ENCODE assay signal across 17 cellular contexts in the genomic region with DNA sequence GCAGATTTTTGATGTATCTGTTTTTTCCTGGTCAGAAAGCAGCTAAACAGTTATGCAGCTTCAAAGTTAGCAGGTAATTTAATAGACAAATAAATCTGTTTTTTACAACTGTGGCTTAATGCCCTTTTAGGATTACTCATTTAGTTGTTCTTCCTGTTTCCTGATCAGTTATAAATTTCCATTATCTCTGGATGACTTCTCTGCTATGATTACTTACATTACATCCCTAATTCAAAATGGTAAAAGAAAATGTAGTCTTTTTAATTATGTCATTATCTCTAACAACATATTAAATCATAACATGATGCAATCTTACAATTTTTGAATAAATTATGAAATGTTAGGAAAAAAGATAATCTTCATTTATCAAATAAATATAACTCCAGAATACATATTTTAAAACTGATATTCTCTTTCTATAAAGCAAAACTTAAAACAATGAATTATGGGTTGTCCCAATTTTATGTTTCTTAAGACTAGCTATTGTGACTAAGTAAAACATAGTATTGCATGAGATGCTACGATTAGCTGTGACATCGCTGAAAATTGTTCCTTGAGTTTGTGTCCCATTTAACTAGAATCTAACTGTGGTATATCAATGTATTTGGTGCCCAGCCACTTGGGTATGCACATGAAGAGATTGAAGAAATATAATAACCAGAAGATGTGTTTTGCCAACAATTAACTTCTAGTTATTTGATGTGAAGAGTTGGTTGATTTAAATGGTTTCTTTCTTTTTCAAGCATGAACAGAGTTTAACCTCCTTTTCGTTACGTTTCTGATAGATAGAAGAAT.
A peak's percentile ranks its signal among the peaks of the same experiment; 100 is the strongest.
DNase-seq lines count a peak whose midpoint lies in the region; ATAC-seq, FAIRE-seq and TF ChIP-seq lines count a peak whose summit lies in the region.
"Had no signal": no experiment of that assay in that cellular context is flagged by ENCODE, and none has a peak within 500 bp of the region (broad histone marks: within the 10 kb centered on the region; RNA-seq: fewer than 3 reads in every experiment).

No MANE protein-coding gene starts in this region.

- no TSS peak for BruUV-seq in endothelial cell of umbilical vein (replicated peaks; lab: Mats Ljungman, UMichigan)

- no peaks in the 10 kb centered on the region for H3K79me2 ChIP-seq in GM23338 (replicated peaks; ENCODE audit: insufficient read depth)
- H3K79me2 ChIP-seq in endothelial cell of umbilical vein (ENCODE audit: control insufficient read depth, insufficient read depth, low read length), result no peaks in the 10 kb centered on the region
- no peaks in the 10 kb centered on the region for H3K79me2 ChIP-seq in osteoblast (ENCODE audit: insufficient read depth, low read length)

- in situ Hi-C loops in G401 (cut with HindIII; ENCODE audit: low sequenced_read_pairs), result no loop called here

- H3K4me3 ChIP-seq in GM23338 (no peak overlapping the region), HUES6 (ENCODE audit: low read depth, low read length) (no peak overlapping the region), endothelial cell of umbilical vein (replicated peaks in 1 of 3; ENCODE audit: insufficient read depth in 1 of 3, low read depth in 1 of 3, low read length in 3 of 3) (no peak overlapping the region), osteoblast (ENCODE audit: insufficient read depth, low read length) (no peak overlapping the region)
- H3K4me3 ChIP-seq: BLaER1 had no signal

- no peak overlapping the region for H2AFZ ChIP-seq in GM23338
- no peak overlapping the region for H2AFZ ChIP-seq in endothelial cell of umbilical vein (ENCODE audit: low read depth, low read length)
- H2AFZ ChIP-seq in osteoblast (ENCODE audit: low read length), result no peak overlapping the region

- H3K36me3 ChIP-seq in GM23338 (ENCODE audit: insufficient read depth) (no peaks in the 10 kb centered on the region), HUES6 (ENCODE audit: control insufficient read depth, insufficient read depth, low read length) (no peaks in the 10 kb centered on the region), endothelial cell of umbilical vein (ENCODE audit: control insufficient read depth in 2 of 2, extremely low read depth in 1 of 2, insufficient read depth in 2 of 2, low read length in 2 of 2) (no peaks in the 10 kb centered on the region), osteoblast (ENCODE audit: insufficient read depth, low read length) (no peaks in the 10 kb centered on the region)
- H3K36me3 ChIP-seq: BLaER1 had no signal

- no peaks in the 10 kb centered on the region for H3K9me3 Mint-ChIP-seq in GM23338
- H3K9me3 Mint-ChIP-seq: CD4-positive, alpha-beta T cell had no signal

- H3K9me2 ChIP-seq in GM23338 (ENCODE audit: insufficient read depth), result no peaks in the 10 kb centered on the region

- no peaks in the 10 kb centered on the region for H3K9me1 ChIP-seq in endothelial cell of umbilical vein (replicated peaks; ENCODE audit: control insufficient read depth, extremely low read depth, insufficient read depth, low read length)

- no peaks in the 10 kb centered on the region for H3K9me3 ChIP-seq in HUES6 (ENCODE audit: control insufficient read depth, insufficient read depth, low read depth, low read length)
- no peaks in the 10 kb centered on the region for H3K9me3 ChIP-seq in endothelial cell of umbilical vein (replicated peaks; ENCODE audit: control insufficient read depth, insufficient read depth, low read length)
- H3K9me3 ChIP-seq in osteoblast (ENCODE audit: low read depth, low read length), result no peaks in the 10 kb centered on the region
- H3K9me3 ChIP-seq: BLaER1 had no signal

- no peak for ATAC-seq in GM23338
- ATAC-seq in left colon, result no peak

- H3K36me3 Mint-ChIP-seq in GM23338 (ENCODE audit: low read depth), result no peaks in the 10 kb centered on the region; the same call in 2 of the 3 replicates

- CTCF ChIA-PET in endothelial cell of umbilical vein (lab: Charles Lee), result interaction anchor here (1.2 kb wide), 2 partner anchors 10 to 33 kb away, joined by 3 to 5 read pairs; no protein-coding TSS in a partner anchor

- H3K27ac Mint-ChIP-seq in GM23338, result peak overlapping the region; percentile 91
- H3K27ac Mint-ChIP-seq: CD4-positive, alpha-beta T cell had no signal

- H3K4me1 ChIP-seq in GM23338 (ENCODE audit: insufficient read depth) (peaks cover 4% of the 10 kb centered on the region; the same call in 1 of the 2 replicates), HUES6 (ENCODE audit: control insufficient read depth, insufficient read depth, low read length) (0 out of 2 replicates have a peak, but pooled peaks cover 3% of the 10 kb centered on the region), endothelial cell of umbilical vein (ENCODE audit: control insufficient read depth, extremely low read depth, insufficient read depth, low read length) (peaks cover 8% of the 10 kb centered on the region), osteoblast (ENCODE audit: insufficient read depth, low read length) (no peaks in the 10 kb centered on the region)
- H3K4me1 ChIP-seq: BLaER1 had no signal

- H4K20me1 ChIP-seq in GM23338 (replicated peaks; ENCODE audit: insufficient read depth) (no peaks in the 10 kb centered on the region), endothelial cell of umbilical vein (replicated peaks; ENCODE audit: control insufficient read depth, extremely low read depth, insufficient read depth, low read length) (no peaks in the 10 kb centered on the region), osteoblast (ENCODE audit: insufficient read depth, low read length) (no peaks in the 10 kb centered on the region)
- H4K20me1 ChIP-seq: BLaER1 had no signal

- TF ChIP-seq CTCF in GM23338 (conservative IDR thresholded peaks at IDR 0.05; ENCODE audit: low read depth in 2 of 2), result no peak
- TF ChIP-seq CTCF in endothelial cell of umbilical vein (IDR thresholded peaks at IDR 0.05; ENCODE audit: extremely low read depth in 1 of 2, insufficient read depth in 1 of 2, low read depth in 1 of 2, low read length in 2 of 2), result no peak
- no peak for TF ChIP-seq CTCF in osteoblast (IDR thresholded peaks at IDR 0.05; ENCODE audit: extremely low read depth, low read depth, low read length)
- no peak for TF ChIP-seq CTCF in GM20000 (IDR thresholded peaks at IDR 0.05; ENCODE audit: extremely low read depth, missing control alignments)

- H3K4me3 Mint-ChIP-seq in GM23338, result no peak overlapping the region
- H3K4me3 Mint-ChIP-seq: CD4-positive, alpha-beta T cell had no signal

- peaks cover 9% of the 10 kb centered on the region for H3K4me1 Mint-ChIP-seq in GM23338

- FAIRE-seq in endothelial cell of umbilical vein (lab: Jason Lieb, UNC), result no peak
- FAIRE-seq: GM12892, GM18507 had no signal

- H3F3A ChIP-seq in GM23338 (replicated peaks; ENCODE audit: low read depth), result no peaks in the 10 kb centered on the region

- no peaks in the 10 kb centered on the region for H3K27me3 Mint-ChIP-seq in GM23338 (ENCODE audit: insufficient read depth, low read depth, poor library complexity)
- H3K27me3 Mint-ChIP-seq: CD4-positive, alpha-beta T cell had no signal

- H3K9ac ChIP-seq in HUES6 (ENCODE audit: low read length) (no peak overlapping the region), endothelial cell of umbilical vein (replicated peaks; ENCODE audit: extremely low read depth, insufficient read depth, low read length) (no peak overlapping the region)
- H3K9ac ChIP-seq: BLaER1 had no signal

- DNase-seq in GM23338 (ENCODE audit: low spot score) (no peak), endothelial cell of umbilical vein (ENCODE audit: low read depth, low spot score) (no peak), osteoblast (ENCODE audit: insufficient read length, low spot score, missing footprints) (peak; percentile 25), GM20000 (ENCODE audit: low spot score) (no peak), left colon (no peak), G401 (ENCODE audit: low spot score) (no peak)
- DNase-seq: ACHN; CD4-positive, alpha-beta T cell; DND-41; KG1; NCI-H1092; NCI-H1436 treated with DMSO at 0.1 percent for 48 hours; NCI-H510A treated with DMSO at 0.1 percent for 48 hours had no signal

- dilution Hi-C loops in endothelial cell of umbilical vein (cut with MboI; ENCODE audit: extremely low pct_ligation_motif_present, low sequenced_read_pairs), result no loop called here

- intact Hi-C loops in endothelial cell of umbilical vein (cut with micrococcal nuclease), result no loop called here
- intact Hi-C loops in left colon (cut with DNase I, micrococcal nuclease), result no loop called here

- POLR2A ChIA-PET in endothelial cell of umbilical vein (lab: Charles Lee), result no interaction called here

- H3K27me3 ChIP-seq in GM23338 (ENCODE audit: insufficient read depth) (no peaks in the 10 kb centered on the region), HUES6 (ENCODE audit: control insufficient read depth, insufficient read depth, low read length) (no peaks in the 10 kb centered on the region), endothelial cell of umbilical vein (ENCODE audit: control insufficient read depth in 2 of 2, insufficient read depth in 2 of 2, low read length in 2 of 2) (no peaks in the 10 kb centered on the region), osteoblast (ENCODE audit: insufficient read depth, low read length) (no peaks in the 10 kb centered on the region)
- H3K27me3 ChIP-seq: BLaER1 had no signal

- H3K27ac ChIP-seq in GM23338 (ENCODE audit: low read depth), result peak overlapping the region; percentile 35; the same call in 1 of the 2 replicates
- H3K27ac ChIP-seq in HUES6 (ENCODE audit: low read depth, low read length), result 0 out of 2 replicates have a peak overlapping the region, but pooled peaks have one; percentile 5
- no peak overlapping the region for H3K27ac ChIP-seq in endothelial cell of umbilical vein (ENCODE audit: insufficient read depth, low read depth, low read length)
- no peak overlapping the region for H3K27ac ChIP-seq in osteoblast (ENCODE audit: low read depth, low read length)
- H3K27ac ChIP-seq: BLaER1 had no signal

- H3K4me2 ChIP-seq in GM23338, result no peak overlapping the region
- H3K4me2 ChIP-seq in endothelial cell of umbilical vein (ENCODE audit: insufficient read depth, low read length), result peak overlapping the region; percentile 3
- no peak overlapping the region for H3K4me2 ChIP-seq in osteoblast (ENCODE audit: insufficient read depth, low read length)
- H3K4me2 ChIP-seq: BLaER1 had no signal

- TF ChIP-seq POLR2A in endothelial cell of umbilical vein (IDR thresholded peaks at IDR 0.05; ENCODE audit: low read depth, low read length), result no peak

TF ChIP-seq in GM23338, 12 proteins besides CTCF, POLR2A, EP300 and RAD21:
- TF ChIP-seq ZNF114 (CRISPR knock-in tag; IDR thresholded peaks at IDR 0.05), result no peak
- no peak for TF ChIP-seq ZNF331 (CRISPR knock-in tag; IDR thresholded peaks at IDR 0.05; ENCODE audit: low read depth)

TF ChIP-seq in endothelial cell of umbilical vein, 7 proteins besides CTCF, POLR2A, EP300 and RAD21:
- TF ChIP-seq FOS (IDR thresholded peaks at IDR 0.05; ENCODE audit: borderline replicate concordance, insufficient read depth, low read length) (peak; percentile 28), MYC (IDR thresholded peaks at IDR 0.05; ENCODE audit: low read depth, low read length) (no peak)

Comparison
In these comparisons a context has a peak if more than half of its experiments do, and no peak if none do; other contexts are left out.
1. H3K27ac ChIP-seq: peak in GM23338 (single experiment) and HUES6 (single experiment); none in endothelial cell of umbilical vein (single experiment) and osteoblast (single experiment).